17 cellular contexts compared by ENCODE assay signal in genomic region chr6:56440551-56440981, GRCh38.
A peak's percentile ranks its signal among the peaks of the same experiment; 100 is the strongest.
DNase-seq lines count a peak whose midpoint lies in the region; ATAC-seq and TF ChIP-seq lines count a peak whose summit lies in the region.
"Had no signal": no experiment of that assay in that cellular context is flagged by ENCODE, and none has a peak within 500 bp of the region (broad histone marks: within the 10 kb centered on the region; RNA-seq: fewer than 3 reads in every experiment).

No MANE protein-coding gene starts in this region.

- intact Hi-C loops in mucosa of descending colon (cut with DNase I, micrococcal nuclease): no loop called here

- peak overlapping the region; percentile 16 for H3K27ac ChIP-seq in epithelial cell of prostate

- no peaks in the 10 kb centered on the region for H3K36me3 ChIP-seq in mucosa of descending colon (ENCODE audit: low read depth)

- H3K4me3 ChIP-seq in mucosa of descending colon: no peak overlapping the region

- no peaks in the 10 kb centered on the region for H3K4me1 ChIP-seq in mucosa of descending colon (ENCODE audit: low read depth)

- no peak for TF ChIP-seq CTCF in mucosa of descending colon (IDR thresholded peaks at IDR 0.05)

- H3K9me3 ChIP-seq in mucosa of descending colon: peaks cover 6% of the 10 kb centered on the region

- in situ Hi-C loops in Caki2 (cut with HindIII; ENCODE audit: low pct_unique_long_range_greater_than_20kb, low sequenced_read_pairs) (no loop called here), KBM-7 (cut with MboI; ENCODE audit: low pct_unique_long_range_greater_than_20kb, low sequenced_read_pairs) (no loop called here)

- ATAC-seq in mucosa of descending colon: peak; percentile 26
- no peak for ATAC-seq in HG02763 (IDR thresholded peaks at IDR 0.05; ENCODE audit: unreplicated experiment)

- DNase-seq in Caki2 (ENCODE audit: low read depth) (peak; percentile 48), NCI-H69 (lab: John Stamatoyannopoulos, UW) (peak; percentile 14), epithelial cell of prostate (ENCODE audit: low read depth, low spot score) (peak; percentile 46), mucosa of descending colon (no peak), KBM-7 (no peak)
- no peak for DNase-seq in activated CD8-positive, alpha-beta memory T cell treated with anti-CD3 and anti-CD28 coated beads, Interleukin-2, amount 50 U/mL, for 48 hours
- DNase-seq in activated CD8-positive, alpha-beta memory T cell treated with anti-CD3 and anti-CD28 coated beads for 24 hours: no peak
- DNase-seq: C1 segment of cervical spinal cord; DMS53; HFFc6; MV-4-11; NCI-H1417 treated with DMSO at 0.1 percent for 48 hours; NCI-H2029; NCI-H526; NK-92 treated with Interleukin-12 subunit alpha and Interleukin-12 subunit beta, amount 100 ng/mL, for 24 hours; OCI-M1 had no signal

Comparison
In these comparisons a context has a peak if more than half of its experiments do, and no peak if none do; other contexts are left out.
1. DNase-seq: peak in Caki2 (single experiment), NCI-H69 (single experiment) and epithelial cell of prostate (single experiment); none in mucosa of descending colon (0 of 3), activated CD8-positive, alpha-beta memory T cell treated with anti-CD3 and anti-CD28 coated beads, Interleukin-2, amount 50 U/mL, for 48 hours (single experiment), KBM-7 (single experiment) and activated CD8-positive, alpha-beta memory T cell treated with anti-CD3 and anti-CD28 coated beads for 24 hours (single experiment).